Comparison of ENCODE assay signal across 8 cellular contexts in the genomic region with DNA sequence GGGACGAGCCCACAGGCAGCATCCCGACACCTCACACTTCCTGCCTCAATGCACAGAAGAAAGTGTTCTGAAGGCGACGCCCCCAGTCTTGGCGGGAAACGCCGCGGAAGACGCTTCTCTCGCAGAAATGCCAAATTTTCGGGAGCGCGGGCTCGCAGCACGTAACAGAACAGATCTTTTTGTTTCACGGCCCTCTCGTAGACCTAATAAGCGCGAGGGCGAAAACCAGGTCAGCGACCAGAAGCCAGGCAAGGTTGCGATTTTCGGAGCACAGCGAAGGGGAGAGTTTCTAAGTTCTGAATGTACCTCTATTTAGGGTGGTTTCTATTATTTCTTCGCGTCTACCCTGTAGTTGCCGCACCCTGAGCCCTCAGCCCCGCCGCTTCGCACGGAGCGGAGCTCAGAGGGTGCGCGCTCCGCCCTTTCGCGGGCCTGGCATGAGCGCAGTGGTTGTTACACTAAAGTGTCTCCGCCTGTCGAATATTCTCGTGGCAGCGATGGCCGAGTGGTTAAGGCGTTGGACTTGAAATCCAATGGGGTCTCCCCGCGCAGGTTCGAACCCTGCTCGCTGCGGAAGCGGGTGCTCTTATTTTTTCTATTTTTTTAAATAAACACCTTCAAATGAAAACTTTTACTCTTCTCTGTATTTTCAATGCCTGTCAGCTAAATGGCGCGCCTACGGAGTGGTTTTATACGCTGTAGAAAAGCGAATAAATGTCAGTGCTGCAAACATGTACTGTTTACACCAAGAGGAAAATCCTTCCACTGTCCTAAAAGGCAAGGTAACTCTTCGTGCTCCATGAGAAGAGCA.
A peak's percentile ranks its signal among the peaks of the same experiment; 100 is the strongest.
DNase-seq lines count a peak whose midpoint lies in the region; ATAC-seq and TF ChIP-seq lines count a peak whose summit lies in the region.

No MANE protein-coding gene starts in this region.

- H3K27ac ChIP-seq in SK-N-SH (ENCODE audit: low read depth in 2 of 2, low read length in 1 of 2) (peak overlapping the region; percentile 58 to 92), testis (peak overlapping the region; percentile 87 to 96)

- TF ChIP-seq EP300 in SK-N-SH (IDR thresholded peaks at IDR 0.05; ENCODE audit: borderline replicate concordance in 1 of 2, low read depth in 1 of 2, low read length in 1 of 2): peak in 1 of 2 experiments; percentile 13; a peak in 1 of 4 replicates

- H3K4me1 Mint-ChIP-seq in activated naive CD8-positive, alpha-beta T cell (ENCODE audit: low read depth): peaks cover 14% of the 10 kb centered on the region
- peaks cover 2% of the 10 kb centered on the region for H3K4me1 Mint-ChIP-seq in glutamatergic neuron (ENCODE audit: low read depth, unreplicated experiment)

- TF ChIP-seq RAD21 in SK-N-SH (IDR thresholded peaks at IDR 0.05; ENCODE audit: low read length): no peak

- peak overlapping the region; percentile 93 for H3K4me2 ChIP-seq in SK-N-SH

- H3K36me3 ChIP-seq in SK-N-SH (replicated peaks in 1 of 2; ENCODE audit: control insufficient read depth in 1 of 2, insufficient read depth in 2 of 2, low read length in 1 of 2): no peaks in the 10 kb centered on the region
- no peaks in the 10 kb centered on the region for H3K36me3 ChIP-seq in testis (ENCODE audit: low read depth, missing control alignments)

- 2% methylated on average over 51 of the region's 56 CpGs for WGBS in SK-N-SH (ENCODE audit: low lambda C conversion rate)
- WGBS in testis, 2 donors: 0 to 1% methylated on average over 55 to 56 of the region's 56 CpGs

- H3K9me2 ChIP-seq in SK-N-SH: no peaks in the 10 kb centered on the region

- H3K36me3 Mint-ChIP-seq in activated naive CD8-positive, alpha-beta T cell: no peaks in the 10 kb centered on the region
- peaks cover 6% of the 10 kb centered on the region for H3K36me3 Mint-ChIP-seq in glutamatergic neuron (ENCODE audit: unreplicated experiment)

- H3K4me1 ChIP-seq in SK-N-SH (ENCODE audit: control insufficient read depth in 1 of 2, insufficient read depth in 2 of 2, low read depth in 1 of 2, low read length in 1 of 2) (peaks cover 0 to 6% of the 10 kb centered on the region in 2 experiments; a peak in 2 of 4 replicates), testis (no peaks in the 10 kb centered on the region)

- DNase-seq in GM04503 (ENCODE audit: low read depth): peak; percentile 67
- DNase-seq in NCI-H1092 (lab: John Stamatoyannopoulos, UW): peak; percentile 77
- DNase-seq in SK-N-SH: peak; percentile 80
- DNase-seq in glutamatergic neuron: peak; percentile 89
- peak; percentile 99 for DNase-seq in omental fat pad (ENCODE audit: low spot score)
- DNase-seq in testis: peak; percentile 96

- H3K79me2 ChIP-seq in SK-N-SH (ENCODE audit: insufficient read depth): no peaks in the 10 kb centered on the region

- peak overlapping the region; percentile 96 for H2AFZ ChIP-seq in SK-N-SH (ENCODE audit: low read depth)

- TF ChIP-seq POLR2A in testis (IDR thresholded peaks at IDR 0.05): no peak

- peak overlapping the region; percentile 94 for H3K4me3 Mint-ChIP-seq in activated naive CD8-positive, alpha-beta T cell
- H3K4me3 Mint-ChIP-seq in glutamatergic neuron (ENCODE audit: unreplicated experiment): peak overlapping the region; percentile 92

- no peaks in the 10 kb centered on the region for H3K27me3 Mint-ChIP-seq in activated naive CD8-positive, alpha-beta T cell
- peaks cover 12% of the 10 kb centered on the region for H3K27me3 Mint-ChIP-seq in glutamatergic neuron (ENCODE audit: unreplicated experiment)

- H3K9ac ChIP-seq in SK-N-SH: peak overlapping the region; percentile 78

- TF ChIP-seq CTCF in SK-N-SH (IDR thresholded peaks at IDR 0.05) (no peak), glutamatergic neuron (IDR thresholded peaks at IDR 0.05; ENCODE audit: partially characterized antibody, unreplicated experiment) (no peak), omental fat pad (IDR thresholded peaks at IDR 0.05) (no peak), testis (IDR thresholded peaks at IDR 0.05) (no peak)

- H3K27me3 ChIP-seq in SK-N-SH (ENCODE audit: insufficient read depth) (no peaks in the 10 kb centered on the region), testis (no peaks in the 10 kb centered on the region)

- H3K4me3 ChIP-seq in SK-N-SH (ENCODE audit: low read depth in 2 of 2, low read length in 1 of 2) (peak overlapping the region; percentile 83 to 93), testis (peak overlapping the region; percentile 67 to 69)

- POLR2A ChIA-PET in SK-N-SH (lab: Yijun Ruan, JAX): no interaction called here

- intact Hi-C loops in testis (cut with DNase I; ENCODE audit: low total_unique reads): no loop called here

- no peaks in the 10 kb centered on the region for H3K9me3 Mint-ChIP-seq in activated naive CD8-positive, alpha-beta T cell (ENCODE audit: low read depth)
- peaks cover 18% of the 10 kb centered on the region for H3K9me3 Mint-ChIP-seq in glutamatergic neuron (ENCODE audit: unreplicated experiment)

- H3K9me3 ChIP-seq in SK-N-SH (no peaks in the 10 kb centered on the region), testis (no peaks in the 10 kb centered on the region)

- H3K27ac Mint-ChIP-seq in activated naive CD8-positive, alpha-beta T cell: peak overlapping the region; percentile 99
- H3K27ac Mint-ChIP-seq in glutamatergic neuron (ENCODE audit: unreplicated experiment): peak overlapping the region; percentile 95

- peak; percentile 87 for ATAC-seq in HG02610 (IDR thresholded peaks at IDR 0.05; ENCODE audit: unreplicated experiment)
- peak; percentile 95 for ATAC-seq in omental fat pad (ENCODE audit: low FRiP score)

- CTCF ChIA-PET in SK-N-SH (lab: Yijun Ruan, JAX): interaction anchor here (1.0 to 2.6 kb wide), 4 partner anchors 14 to 67 kb away, joined by 3 to 14 read pairs (median 6); no protein-coding TSS in a partner anchor

- H4K20me1 ChIP-seq in SK-N-SH (ENCODE audit: insufficient read depth): no peaks in the 10 kb centered on the region

- peaks cover 7% of the 10 kb centered on the region for H3F3A ChIP-seq in SK-N-SH (replicated peaks; ENCODE audit: insufficient read depth)

TF ChIP-seq in SK-N-SH, 30 proteins besides CTCF, POLR2A, EP300 and RAD21 (continues in another document):
- TF ChIP-seq RCOR1 (IDR thresholded peaks at IDR 0.05; ENCODE audit: low read length) (peak; percentile 21; the same call in 1 of the 2 replicates), NFIC (IDR thresholded peaks at IDR 0.05; ENCODE audit: borderline replicate concordance) (peak; percentile 45; the same call in 1 of the 2 replicates), POLR2AphosphoS5 (IDR thresholded peaks at IDR 0.05; ENCODE audit: low read depth, low read length) (no peak), RFX5 (IDR thresholded peaks at IDR 0.05; ENCODE audit: low read length) (0 out of 2 replicates have a peak, but pooled peaks have one; percentile 3), TAF1 (IDR thresholded peaks at IDR 0.05; ENCODE audit: borderline replicate concordance, low read depth, low read length) (no peak), FOSL2 (IDR thresholded peaks at IDR 0.05; ENCODE audit: borderline replicate concordance, low read depth) (peak; percentile 81), FOXJ3 (CRISPR knock-in tag; IDR thresholded peaks at IDR 0.05) (peak; percentile 29; the same call in 1 of the 2 replicates), NRF1 (IDR thresholded peaks at IDR 0.05; ENCODE audit: low read depth, low read length) (0 out of 2 replicates have a peak, but pooled peaks have one; percentile 8), MXI1 (IDR thresholded peaks at IDR 0.05; ENCODE audit: low read depth, low read length) (peak; percentile 51; the same call in 1 of the 2 replicates), TEAD4 (IDR thresholded peaks at IDR 0.05; ENCODE audit: borderline replicate concordance, insufficient read depth) (peak; percentile 97), FOXM1 (IDR thresholded peaks at IDR 0.05; ENCODE audit: low read depth) (no peak), REST (IDR thresholded peaks at IDR 0.05; ENCODE audit: low read depth, low read length) (peak; percentile 68), CHD2 (IDR thresholded peaks at IDR 0.05; ENCODE audit: low read length, partially characterized antibody) (peak; percentile 75), GABPA (IDR thresholded peaks at IDR 0.05; ENCODE audit: low read depth) (no peak)
- TF ChIP-seq, protein P1, sequence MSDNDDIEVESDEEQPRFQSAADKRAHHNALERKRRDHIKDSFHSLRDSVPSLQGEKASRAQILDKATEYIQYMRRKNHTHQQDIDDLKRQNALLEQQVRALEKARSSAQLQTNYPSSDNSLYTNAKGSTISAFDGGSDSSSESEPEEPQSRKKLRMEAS (IDR thresholded peaks at IDR 0.05; ENCODE audit: low read depth): peak; percentile 91

Comparison
In these comparisons a context has a peak if more than half of its experiments do, and no peak if none do; other contexts are left out.
1. Peak in every context shown above with its lines: DNase-seq, ATAC-seq, H3K4me3 ChIP-seq and H3K27ac ChIP-seq.